Comparison of ENCODE assay signal across 1 cellular context in the genomic region with DNA sequence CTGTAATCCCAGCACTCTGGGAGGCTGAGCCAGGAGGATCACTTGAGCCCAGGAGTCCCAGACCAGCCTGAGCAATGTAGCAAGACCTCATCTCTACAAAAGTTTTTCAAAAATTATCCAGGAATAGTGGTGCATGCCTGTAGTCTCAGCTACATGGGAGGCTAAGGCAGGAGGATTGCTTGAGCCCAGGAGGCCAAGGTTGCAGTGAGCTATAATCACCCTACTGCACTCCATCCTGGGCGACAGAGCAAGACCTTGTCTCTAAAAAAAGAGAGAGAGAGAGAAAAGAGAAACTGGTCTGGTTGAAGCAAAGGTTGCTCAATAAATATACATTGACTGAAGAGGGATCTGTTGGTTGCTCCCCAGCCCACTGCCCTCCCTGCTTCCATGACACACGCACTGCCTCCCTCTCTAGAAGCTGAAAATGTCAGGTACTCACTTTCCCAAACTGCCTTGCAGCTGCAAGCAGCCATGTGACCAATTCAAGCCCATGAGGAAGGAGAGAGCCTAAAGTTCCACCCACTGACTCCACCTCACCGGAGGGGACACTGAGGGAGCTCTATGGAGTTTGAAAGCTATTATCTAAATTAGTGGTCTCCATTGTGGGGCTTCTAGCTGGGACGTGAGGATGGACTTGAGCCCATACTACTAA.
TF ChIP-seq lines count a peak whose summit lies in the region.

No MANE protein-coding gene starts in this region.

TF ChIP-seq in WTC11, 78 proteins besides CTCF, POLR2A, EP300 and RAD21 (continued from another document):
- TF ChIP-seq, protein P1, sequence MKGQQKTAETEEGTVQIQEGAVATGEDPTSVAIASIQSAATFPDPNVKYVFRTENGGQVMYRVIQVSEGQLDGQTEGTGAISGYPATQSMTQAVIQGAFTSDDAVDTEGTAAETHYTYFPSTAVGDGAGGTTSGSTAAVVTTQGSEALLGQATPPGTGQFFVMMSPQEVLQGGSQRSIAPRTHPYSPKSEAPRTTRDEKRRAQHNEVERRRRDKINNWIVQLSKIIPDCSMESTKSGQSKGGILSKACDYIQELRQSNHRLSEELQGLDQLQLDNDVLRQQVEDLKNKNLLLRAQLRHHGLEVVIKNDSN (CRISPR knock-in tag; IDR thresholded peaks at IDR 0.05), result peak; percentile 92
- TF ChIP-seq, protein P2, sequence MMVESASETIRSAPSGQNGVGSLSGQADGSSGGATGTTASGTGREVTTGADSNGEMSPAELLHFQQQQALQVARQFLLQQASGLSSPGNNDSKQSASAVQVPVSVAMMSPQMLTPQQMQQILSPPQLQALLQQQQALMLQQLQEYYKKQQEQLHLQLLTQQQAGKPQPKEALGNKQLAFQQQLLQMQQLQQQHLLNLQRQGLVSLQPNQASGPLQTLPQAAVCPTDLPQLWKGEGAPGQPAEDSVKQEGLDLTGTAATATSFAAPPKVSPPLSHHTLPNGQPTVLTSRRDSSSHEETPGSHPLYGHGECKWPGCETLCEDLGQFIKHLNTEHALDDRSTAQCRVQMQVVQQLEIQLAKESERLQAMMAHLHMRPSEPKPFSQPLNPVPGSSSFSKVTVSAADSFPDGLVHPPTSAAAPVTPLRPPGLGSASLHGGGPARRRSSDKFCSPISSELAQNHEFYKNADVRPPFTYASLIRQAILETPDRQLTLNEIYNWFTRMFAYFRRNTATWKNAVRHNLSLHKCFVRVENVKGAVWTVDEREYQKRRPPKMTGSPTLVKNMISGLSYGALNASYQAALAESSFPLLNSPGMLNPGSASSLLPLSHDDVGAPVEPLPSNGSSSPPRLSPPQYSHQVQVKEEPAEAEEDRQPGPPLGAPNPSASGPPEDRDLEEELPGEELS (CRISPR knock-in tag; IDR thresholded peaks at IDR 0.05), result no peak
- TF ChIP-seq GRHL2 (CRISPR knock-in tag; IDR thresholded peaks at IDR 0.05; ENCODE audit: insufficient replicate concordance, severe bottlenecking), result no peak
- TF ChIP-seq, protein P3, sequence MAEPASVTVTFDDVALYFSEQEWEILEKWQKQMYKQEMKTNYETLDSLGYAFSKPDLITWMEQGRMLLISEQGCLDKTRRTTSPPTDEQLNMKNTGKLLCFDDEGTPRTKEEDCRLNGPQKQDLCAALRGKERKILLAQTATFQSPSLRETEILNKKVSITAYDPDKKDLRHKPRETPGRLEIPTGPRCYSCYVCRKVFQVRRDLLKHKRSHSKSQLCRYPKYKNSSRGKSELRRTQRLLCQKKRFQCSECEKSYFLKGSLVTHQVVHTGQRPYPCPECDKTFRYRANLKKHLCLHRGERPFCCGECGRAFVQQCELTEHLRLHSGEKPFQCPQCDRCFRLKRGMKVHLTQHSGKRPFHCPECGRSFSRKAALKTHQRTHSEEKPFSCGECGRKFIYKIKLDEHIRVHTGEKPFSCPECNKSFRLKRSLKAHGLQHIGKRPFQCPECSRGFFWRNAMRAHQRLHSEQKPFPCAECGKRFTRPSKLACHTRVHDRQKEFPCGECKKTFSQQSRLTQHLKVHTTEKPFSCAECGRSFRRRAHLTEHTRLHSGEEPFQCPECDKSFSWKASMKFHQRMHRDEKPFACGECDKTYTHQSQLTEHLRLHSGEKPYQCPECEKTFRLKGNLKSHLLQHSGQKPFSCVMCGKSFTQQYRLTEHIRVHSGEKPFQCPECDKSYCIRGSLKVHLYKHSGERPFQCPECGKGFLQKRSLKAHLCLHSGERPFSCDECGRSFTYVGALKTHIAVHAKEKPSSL (CRISPR knock-in tag; conservative IDR thresholded peaks at IDR 0.05), result no peak
